ENCODE assay signal across 2 cellular contexts in the genomic region with DNA sequence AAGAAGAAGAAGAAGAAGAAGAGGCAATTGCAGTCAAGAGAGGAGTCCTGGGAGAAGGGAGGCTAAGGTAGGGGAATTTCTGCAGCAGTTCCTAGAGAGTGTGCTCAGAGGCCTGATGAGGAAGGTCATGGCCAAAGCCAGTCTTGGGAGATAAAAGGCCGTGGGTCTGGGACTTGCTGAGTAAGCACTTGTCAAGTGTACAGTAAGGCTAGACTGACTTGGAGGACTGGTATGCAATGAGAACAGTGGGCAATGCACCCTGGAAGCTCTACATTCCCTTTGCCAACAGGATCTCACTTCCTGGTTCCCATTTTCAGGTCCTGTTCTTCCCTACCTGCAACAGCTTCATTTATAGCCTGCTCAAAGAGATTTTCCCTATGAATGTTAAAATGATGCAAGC.
TF ChIP-seq lines count a peak whose summit lies in the region.

No MANE protein-coding gene starts in this region.

TF ChIP-seq in HepG2, 621 proteins besides CTCF, POLR2A, EP300 and RAD21:
- TF ChIP-seq ZNF101 (CRISPR knock-in tag; IDR thresholded peaks at IDR 0.05; ENCODE audit: borderline replicate concordance, low read depth) (no peak), MAFF (IDR thresholded peaks at IDR 0.05; ENCODE audit: low read depth, low read length) (peak; percentile 79), MAFK (conservative IDR thresholded peaks at IDR 0.05 in 1 of 2, IDR thresholded peaks at IDR 0.05 in 1 of 2; ENCODE audit: low read length in 2 of 2) (peak; percentile 82 to 90), ZSCAN22 (CRISPR knock-in tag; IDR thresholded peaks at IDR 0.05) (no peak)
- TF ChIP-seq, protein P1, sequence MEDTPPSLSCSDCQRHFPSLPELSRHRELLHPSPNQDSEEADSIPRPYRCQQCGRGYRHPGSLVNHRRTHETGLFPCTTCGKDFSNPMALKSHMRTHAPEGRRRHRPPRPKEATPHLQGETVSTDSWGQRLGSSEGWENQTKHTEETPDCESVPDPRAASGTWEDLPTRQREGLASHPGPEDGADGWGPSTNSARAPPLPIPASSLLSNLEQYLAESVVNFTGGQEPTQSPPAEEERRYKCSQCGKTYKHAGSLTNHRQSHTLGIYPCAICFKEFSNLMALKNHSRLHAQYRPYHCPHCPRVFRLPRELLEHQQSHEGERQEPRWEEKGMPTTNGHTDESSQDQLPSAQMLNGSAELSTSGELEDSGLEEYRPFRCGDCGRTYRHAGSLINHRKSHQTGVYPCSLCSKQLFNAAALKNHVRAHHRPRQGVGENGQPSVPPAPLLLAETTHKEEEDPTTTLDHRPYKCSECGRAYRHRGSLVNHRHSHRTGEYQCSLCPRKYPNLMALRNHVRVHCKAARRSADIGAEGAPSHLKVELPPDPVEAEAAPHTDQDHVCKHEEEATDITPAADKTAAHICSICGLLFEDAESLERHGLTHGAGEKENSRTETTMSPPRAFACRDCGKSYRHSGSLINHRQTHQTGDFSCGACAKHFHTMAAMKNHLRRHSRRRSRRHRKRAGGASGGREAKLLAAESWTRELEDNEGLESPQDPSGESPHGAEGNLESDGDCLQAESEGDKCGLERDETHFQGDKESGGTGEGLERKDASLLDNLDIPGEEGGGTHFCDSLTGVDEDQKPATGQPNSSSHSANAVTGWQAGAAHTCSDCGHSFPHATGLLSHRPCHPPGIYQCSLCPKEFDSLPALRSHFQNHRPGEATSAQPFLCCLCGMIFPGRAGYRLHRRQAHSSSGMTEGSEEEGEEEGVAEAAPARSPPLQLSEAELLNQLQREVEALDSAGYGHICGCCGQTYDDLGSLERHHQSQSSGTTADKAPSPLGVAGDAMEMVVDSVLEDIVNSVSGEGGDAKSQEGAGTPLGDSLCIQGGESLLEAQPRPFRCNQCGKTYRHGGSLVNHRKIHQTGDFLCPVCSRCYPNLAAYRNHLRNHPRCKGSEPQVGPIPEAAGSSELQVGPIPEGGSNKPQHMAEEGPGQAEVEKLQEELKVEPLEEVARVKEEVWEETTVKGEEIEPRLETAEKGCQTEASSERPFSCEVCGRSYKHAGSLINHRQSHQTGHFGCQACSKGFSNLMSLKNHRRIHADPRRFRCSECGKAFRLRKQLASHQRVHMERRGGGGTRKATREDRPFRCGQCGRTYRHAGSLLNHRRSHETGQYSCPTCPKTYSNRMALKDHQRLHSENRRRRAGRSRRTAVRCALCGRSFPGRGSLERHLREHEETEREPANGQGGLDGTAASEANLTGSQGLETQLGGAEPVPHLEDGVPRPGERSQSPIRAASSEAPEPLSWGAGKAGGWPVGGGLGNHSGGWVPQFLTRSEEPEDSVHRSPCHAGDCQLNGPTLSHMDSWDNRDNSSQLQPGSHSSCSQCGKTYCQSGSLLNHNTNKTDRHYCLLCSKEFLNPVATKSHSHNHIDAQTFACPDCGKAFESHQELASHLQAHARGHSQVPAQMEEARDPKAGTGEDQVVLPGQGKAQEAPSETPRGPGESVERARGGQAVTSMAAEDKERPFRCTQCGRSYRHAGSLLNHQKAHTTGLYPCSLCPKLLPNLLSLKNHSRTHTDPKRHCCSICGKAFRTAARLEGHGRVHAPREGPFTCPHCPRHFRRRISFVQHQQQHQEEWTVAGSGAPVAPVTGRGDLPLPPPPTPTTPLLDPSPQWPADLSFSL (CRISPR knock-in tag; IDR thresholded peaks at IDR 0.05): no peak
- TF ChIP-seq, protein P2, sequence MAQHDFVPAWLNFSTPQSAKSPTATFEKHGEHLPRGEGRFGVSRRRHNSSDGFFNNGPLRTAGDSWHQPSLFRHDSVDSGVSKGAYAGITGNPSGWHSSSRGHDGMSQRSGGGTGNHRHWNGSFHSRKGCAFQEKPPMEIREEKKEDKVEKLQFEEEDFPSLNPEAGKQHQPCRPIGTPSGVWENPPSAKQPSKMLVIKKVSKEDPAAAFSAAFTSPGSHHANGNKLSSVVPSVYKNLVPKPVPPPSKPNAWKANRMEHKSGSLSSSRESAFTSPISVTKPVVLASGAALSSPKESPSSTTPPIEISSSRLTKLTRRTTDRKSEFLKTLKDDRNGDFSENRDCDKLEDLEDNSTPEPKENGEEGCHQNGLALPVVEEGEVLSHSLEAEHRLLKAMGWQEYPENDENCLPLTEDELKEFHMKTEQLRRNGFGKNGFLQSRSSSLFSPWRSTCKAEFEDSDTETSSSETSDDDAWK (CRISPR knock-in tag; IDR thresholded peaks at IDR 0.05): no peak
- TF ChIP-seq, protein P3, sequence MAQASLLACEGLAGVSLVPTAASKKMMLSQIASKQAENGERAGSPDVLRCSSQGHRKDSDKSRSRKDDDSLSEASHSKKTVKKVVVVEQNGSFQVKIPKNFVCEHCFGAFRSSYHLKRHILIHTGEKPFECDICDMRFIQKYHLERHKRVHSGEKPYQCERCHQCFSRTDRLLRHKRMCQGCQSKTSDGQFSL (CRISPR knock-in tag; IDR thresholded peaks at IDR 0.05): no peak

TF ChIP-seq in K562, 482 proteins besides CTCF, POLR2A, EP300 and RAD21 (continues in another document):
- TF ChIP-seq RBM39 (optimal IDR thresholded peaks at IDR 0.05; ENCODE audit: low read depth, low read length) (no peak), MAFG (tag; conservative IDR thresholded peaks at IDR 0.05) (peak; percentile 82), ZNF174 (CRISPR knock-in tag; IDR thresholded peaks at IDR 0.05) (no peak), MAFK (IDR thresholded peaks at IDR 0.05; ENCODE audit: low read length) (peak; percentile 75), ZKSCAN8 (CRISPR knock-in tag; IDR thresholded peaks at IDR 0.05) (no peak), ZNF41 (CRISPR knock-in tag; conservative IDR thresholded peaks at IDR 0.05) (no peak), SUPT5H (IDR thresholded peaks at IDR 0.05) (no peak), MAFF (IDR thresholded peaks at IDR 0.05; ENCODE audit: low read length) (peak; percentile 62), FOXJ3 (CRISPR knock-in tag; IDR thresholded peaks at IDR 0.05) (no peak), C11orf30 (IDR thresholded peaks at IDR 0.05; ENCODE audit: low read depth) (peak; percentile 81), ZNF311 (CRISPR knock-in tag; IDR thresholded peaks at IDR 0.05) (no peak), FOXA1 (IDR thresholded peaks at IDR 0.05; ENCODE audit: borderline replicate concordance) (no peak), ZNF444 (CRISPR knock-in tag; IDR thresholded peaks at IDR 0.05) (no peak), ZNF316 (IDR thresholded peaks at IDR 0.05) (peak; percentile 77), TCFL5 (CRISPR knock-in tag; conservative IDR thresholded peaks at IDR 0.05) (no peak), KDM1A (IDR thresholded peaks at IDR 0.05) (no peak), ZNF175 (CRISPR knock-in tag; IDR thresholded peaks at IDR 0.05; ENCODE audit: low read depth) (no peak), TRIM24 (IDR thresholded peaks at IDR 0.05) (no peak), HDAC2 (IDR thresholded peaks at IDR 0.05) (no peak), FOXP1 (CRISPR knock-in tag; IDR thresholded peaks at IDR 0.05) (no peak), NR1H2 (CRISPR knock-in tag; IDR thresholded peaks at IDR 0.05) (no peak), BCOR (IDR thresholded peaks at IDR 0.05) (no peak), ZFP1 (CRISPR knock-in tag; IDR thresholded peaks at IDR 0.05) (no peak)
- TF ChIP-seq, protein P4, sequence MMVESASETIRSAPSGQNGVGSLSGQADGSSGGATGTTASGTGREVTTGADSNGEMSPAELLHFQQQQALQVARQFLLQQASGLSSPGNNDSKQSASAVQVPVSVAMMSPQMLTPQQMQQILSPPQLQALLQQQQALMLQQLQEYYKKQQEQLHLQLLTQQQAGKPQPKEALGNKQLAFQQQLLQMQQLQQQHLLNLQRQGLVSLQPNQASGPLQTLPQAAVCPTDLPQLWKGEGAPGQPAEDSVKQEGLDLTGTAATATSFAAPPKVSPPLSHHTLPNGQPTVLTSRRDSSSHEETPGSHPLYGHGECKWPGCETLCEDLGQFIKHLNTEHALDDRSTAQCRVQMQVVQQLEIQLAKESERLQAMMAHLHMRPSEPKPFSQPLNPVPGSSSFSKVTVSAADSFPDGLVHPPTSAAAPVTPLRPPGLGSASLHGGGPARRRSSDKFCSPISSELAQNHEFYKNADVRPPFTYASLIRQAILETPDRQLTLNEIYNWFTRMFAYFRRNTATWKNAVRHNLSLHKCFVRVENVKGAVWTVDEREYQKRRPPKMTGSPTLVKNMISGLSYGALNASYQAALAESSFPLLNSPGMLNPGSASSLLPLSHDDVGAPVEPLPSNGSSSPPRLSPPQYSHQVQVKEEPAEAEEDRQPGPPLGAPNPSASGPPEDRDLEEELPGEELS (CRISPR knock-in tag; IDR thresholded peaks at IDR 0.05; ENCODE audit: borderline replicate concordance): no peak
- TF ChIP-seq, protein P5, sequence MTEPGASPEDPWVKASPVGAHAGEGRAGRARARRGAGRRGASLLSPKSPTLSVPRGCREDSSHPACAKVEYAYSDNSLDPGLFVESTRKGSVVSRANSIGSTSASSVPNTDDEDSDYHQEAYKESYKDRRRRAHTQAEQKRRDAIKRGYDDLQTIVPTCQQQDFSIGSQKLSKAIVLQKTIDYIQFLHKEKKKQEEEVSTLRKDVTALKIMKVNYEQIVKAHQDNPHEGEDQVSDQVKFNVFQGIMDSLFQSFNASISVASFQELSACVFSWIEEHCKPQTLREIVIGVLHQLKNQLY (CRISPR knock-in tag; conservative IDR thresholded peaks at IDR 0.05): no peak
- TF ChIP-seq, protein P6, sequence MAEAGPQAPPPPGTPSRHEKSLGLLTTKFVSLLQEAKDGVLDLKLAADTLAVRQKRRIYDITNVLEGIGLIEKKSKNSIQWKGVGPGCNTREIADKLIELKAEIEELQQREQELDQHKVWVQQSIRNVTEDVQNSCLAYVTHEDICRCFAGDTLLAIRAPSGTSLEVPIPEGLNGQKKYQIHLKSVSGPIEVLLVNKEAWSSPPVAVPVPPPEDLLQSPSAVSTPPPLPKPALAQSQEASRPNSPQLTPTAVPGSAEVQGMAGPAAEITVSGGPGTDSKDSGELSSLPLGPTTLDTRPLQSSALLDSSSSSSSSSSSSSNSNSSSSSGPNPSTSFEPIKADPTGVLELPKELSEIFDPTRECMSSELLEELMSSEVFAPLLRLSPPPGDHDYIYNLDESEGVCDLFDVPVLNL (CRISPR knock-in tag; IDR thresholded peaks at IDR 0.05; ENCODE audit: low read depth): no peak
- TF ChIP-seq, protein P7, sequence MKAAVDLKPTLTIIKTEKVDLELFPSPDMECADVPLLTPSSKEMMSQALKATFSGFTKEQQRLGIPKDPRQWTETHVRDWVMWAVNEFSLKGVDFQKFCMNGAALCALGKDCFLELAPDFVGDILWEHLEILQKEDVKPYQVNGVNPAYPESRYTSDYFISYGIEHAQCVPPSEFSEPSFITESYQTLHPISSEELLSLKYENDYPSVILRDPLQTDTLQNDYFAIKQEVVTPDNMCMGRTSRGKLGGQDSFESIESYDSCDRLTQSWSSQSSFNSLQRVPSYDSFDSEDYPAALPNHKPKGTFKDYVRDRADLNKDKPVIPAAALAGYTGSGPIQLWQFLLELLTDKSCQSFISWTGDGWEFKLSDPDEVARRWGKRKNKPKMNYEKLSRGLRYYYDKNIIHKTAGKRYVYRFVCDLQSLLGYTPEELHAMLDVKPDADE (conservative IDR thresholded peaks at IDR 0.05; ENCODE audit: control insufficient read depth, low read depth, low read length): no peak
- TF ChIP-seq, protein P8, sequence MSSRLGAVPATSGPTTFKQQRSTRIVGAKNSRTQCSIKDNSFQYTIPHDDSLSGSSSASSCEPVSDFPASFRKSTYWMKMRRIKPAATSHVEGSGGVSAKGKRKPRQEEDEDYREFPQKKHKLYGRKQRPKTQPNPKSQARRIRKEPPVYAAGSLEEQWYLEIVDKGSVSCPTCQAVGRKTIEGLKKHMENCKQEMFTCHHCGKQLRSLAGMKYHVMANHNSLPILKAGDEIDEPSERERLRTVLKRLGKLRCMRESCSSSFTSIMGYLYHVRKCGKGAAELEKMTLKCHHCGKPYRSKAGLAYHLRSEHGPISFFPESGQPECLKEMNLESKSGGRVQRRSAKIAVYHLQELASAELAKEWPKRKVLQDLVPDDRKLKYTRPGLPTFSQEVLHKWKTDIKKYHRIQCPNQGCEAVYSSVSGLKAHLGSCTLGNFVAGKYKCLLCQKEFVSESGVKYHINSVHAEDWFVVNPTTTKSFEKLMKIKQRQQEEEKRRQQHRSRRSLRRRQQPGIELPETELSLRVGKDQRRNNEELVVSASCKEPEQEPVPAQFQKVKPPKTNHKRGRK (tag; IDR thresholded peaks at IDR 0.05): 0 out of 2 replicates have a peak, but pooled peaks have one; percentile 15
- TF ChIP-seq, protein P9, sequence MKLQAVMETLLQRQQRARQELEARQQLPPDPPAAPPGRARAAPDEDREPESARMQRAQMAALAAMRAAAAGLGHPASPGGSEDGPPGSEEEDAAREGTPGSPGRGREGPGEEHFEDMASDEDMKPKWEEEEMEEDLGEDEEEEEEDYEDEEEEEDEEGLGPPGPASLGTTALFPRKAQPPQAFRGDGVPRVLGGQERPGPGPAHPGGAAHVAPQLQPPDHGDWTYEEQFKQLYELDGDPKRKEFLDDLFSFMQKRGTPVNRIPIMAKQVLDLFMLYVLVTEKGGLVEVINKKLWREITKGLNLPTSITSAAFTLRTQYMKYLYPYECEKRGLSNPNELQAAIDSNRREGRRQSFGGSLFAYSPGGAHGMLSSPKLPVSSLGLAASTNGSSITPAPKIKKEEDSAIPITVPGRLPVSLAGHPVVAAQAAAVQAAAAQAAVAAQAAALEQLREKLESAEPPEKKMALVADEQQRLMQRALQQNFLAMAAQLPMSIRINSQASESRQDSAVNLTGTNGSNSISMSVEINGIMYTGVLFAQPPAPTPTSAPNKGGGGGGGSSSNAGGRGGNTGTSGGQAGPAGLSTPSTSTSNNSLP (IDR thresholded peaks at IDR 0.05; ENCODE audit: borderline replicate concordance, low read depth, low read length): no peak
- TF ChIP-seq, protein P10, sequence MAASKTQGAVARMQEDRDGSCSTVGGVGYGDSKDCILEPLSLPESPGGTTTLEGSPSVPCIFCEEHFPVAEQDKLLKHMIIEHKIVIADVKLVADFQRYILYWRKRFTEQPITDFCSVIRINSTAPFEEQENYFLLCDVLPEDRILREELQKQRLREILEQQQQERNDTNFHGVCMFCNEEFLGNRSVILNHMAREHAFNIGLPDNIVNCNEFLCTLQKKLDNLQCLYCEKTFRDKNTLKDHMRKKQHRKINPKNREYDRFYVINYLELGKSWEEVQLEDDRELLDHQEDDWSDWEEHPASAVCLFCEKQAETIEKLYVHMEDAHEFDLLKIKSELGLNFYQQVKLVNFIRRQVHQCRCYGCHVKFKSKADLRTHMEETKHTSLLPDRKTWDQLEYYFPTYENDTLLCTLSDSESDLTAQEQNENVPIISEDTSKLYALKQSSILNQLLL (CRISPR knock-in tag; IDR thresholded peaks at IDR 0.05; ENCODE audit: borderline replicate concordance): no peak
- TF ChIP-seq, protein P11, sequence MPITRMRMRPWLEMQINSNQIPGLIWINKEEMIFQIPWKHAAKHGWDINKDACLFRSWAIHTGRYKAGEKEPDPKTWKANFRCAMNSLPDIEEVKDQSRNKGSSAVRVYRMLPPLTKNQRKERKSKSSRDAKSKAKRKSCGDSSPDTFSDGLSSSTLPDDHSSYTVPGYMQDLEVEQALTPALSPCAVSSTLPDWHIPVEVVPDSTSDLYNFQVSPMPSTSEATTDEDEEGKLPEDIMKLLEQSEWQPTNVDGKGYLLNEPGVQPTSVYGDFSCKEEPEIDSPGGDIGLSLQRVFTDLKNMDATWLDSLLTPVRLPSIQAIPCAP (CRISPR knock-in tag; IDR thresholded peaks at IDR 0.05; ENCODE audit: borderline replicate concordance): no peak
